17 cellular contexts compared by ENCODE assay signal in the genomic region with DNA sequence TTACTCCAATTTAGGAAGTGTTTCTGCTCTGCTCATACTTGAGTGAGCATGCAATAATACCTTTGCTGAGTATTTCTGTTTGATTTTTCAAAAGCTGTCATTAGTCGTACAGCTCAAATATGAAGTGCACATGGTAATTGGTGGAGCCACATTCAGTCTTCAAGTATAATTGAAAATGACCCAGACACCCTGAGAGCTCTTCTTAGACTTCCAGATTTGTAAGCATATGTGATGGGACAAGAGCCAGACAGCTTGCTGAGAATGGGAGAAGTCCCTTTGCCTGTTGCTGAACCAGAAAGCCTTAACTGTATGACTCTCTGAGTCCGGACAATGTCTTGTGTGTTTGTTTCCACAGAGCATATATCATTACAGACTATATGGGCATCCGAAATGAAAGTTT.
DNase-seq lines count a peak whose midpoint lies in the region; ATAC-seq and TF ChIP-seq lines count a peak whose summit lies in the region.
"Had no signal": no experiment of that assay in that cellular context is flagged by ENCODE, and none has a peak within 500 bp of the region (broad histone marks: within the 10 kb centered on the region; RNA-seq: fewer than 3 reads in every experiment).

No MANE protein-coding gene starts in this region.

- no peak overlapping the region for H3K4ac ChIP-seq in neuronal stem cell (ENCODE audit: low read length)

- DNase-seq in NCI-H1092 treated with DMSO at 0.1 percent for 48 hours (lab: John Stamatoyannopoulos, UW), result peak; percentile 15
- DNase-seq in NCI-H1092 (lab: John Stamatoyannopoulos, UW), result no peak
- DNase-seq in G401 (ENCODE audit: low spot score), result peak; percentile 92
- peak; percentile 30 for DNase-seq in NCI-H446 treated with DMSO at 0.1 percent for 48 hours (lab: John Stamatoyannopoulos, UW)
- DNase-seq in neuronal stem cell (ENCODE audit: low spot score), result no peak
- no peak for DNase-seq in CD4-positive, alpha-beta T cell
- DNase-seq: AML-193, DMS53, HFFc6 had no signal

- CTCF ChIA-PET in CD4-positive, alpha-beta T cell (lab: Charles Lee), result no interaction called here

- no peak for ATAC-seq in HG02970 (IDR thresholded peaks at IDR 0.05; ENCODE audit: low FRiP score, unreplicated experiment)
- ATAC-seq in HG03442 (IDR thresholded peaks at IDR 0.05; ENCODE audit: unreplicated experiment), result no peak
- no peak for ATAC-seq in CD4-positive, alpha-beta T cell (ENCODE audit: poor library complexity)
- ATAC-seq: GM12878, GM23338 had no signal

- POLR2A ChIA-PET in CD4-positive, alpha-beta T cell (lab: Charles Lee), result no interaction called here

- H3K79me1 ChIP-seq in neuronal stem cell (ENCODE audit: low read depth, low read length), result no peaks in the 10 kb centered on the region

- peaks cover 13% of the 10 kb centered on the region for H3K36me3 Mint-ChIP-seq in CD4-positive, alpha-beta T cell (ENCODE audit: low read depth)

- H2AFZ ChIP-seq in neuronal stem cell (ENCODE audit: low read length), result peak overlapping the region; percentile 30
- H2AFZ ChIP-seq: GM23338 had no signal

- H2BK5ac ChIP-seq in neuronal stem cell (ENCODE audit: low read length), result no peak overlapping the region

- no peak overlapping the region for H3K18ac ChIP-seq in neuronal stem cell (ENCODE audit: low read length)

- intact Hi-C loops in CD4-positive, alpha-beta T cell (cut with DNase I, micrococcal nuclease), result no loop called here

- H3K4me1 ChIP-seq in neuronal stem cell (ENCODE audit: control insufficient read depth in 2 of 2, insufficient read depth in 1 of 2, low read depth in 1 of 2, low read length in 2 of 2), result peaks cover 0 to 2% of the 10 kb centered on the region in 2 donors
- H3K4me1 ChIP-seq: BLaER1, HAP-1 had no signal

- no peaks in the 10 kb centered on the region for H3K27me3 ChIP-seq in neuronal stem cell (ENCODE audit: control insufficient read depth in 3 of 3, insufficient read depth in 3 of 3, low read depth in 1 of 3, low read length in 3 of 3)
- H3K27me3 ChIP-seq in CD4-positive, alpha-beta T cell (ENCODE audit: control insufficient read depth, insufficient read depth, low read length), result no peaks in the 10 kb centered on the region
- H3K27me3 ChIP-seq: BLaER1 had no signal

- H3K4me2 ChIP-seq in neuronal stem cell (ENCODE audit: insufficient read depth, low read length, poor library complexity, severe bottlenecking), result no peak overlapping the region
- H3K4me2 ChIP-seq: BLaER1, GM23338 had no signal

- TF ChIP-seq CTCF in CD4-positive, alpha-beta T cell (IDR thresholded peaks at IDR 0.05), result no peak

- H3K27ac Mint-ChIP-seq in CD4-positive, alpha-beta T cell, result no peak overlapping the region
- H3K27ac Mint-ChIP-seq: GM23338, HFFc6, IgD-negative memory B cell had no signal

- H3K14ac ChIP-seq in neuronal stem cell (ENCODE audit: low read length), result no peak overlapping the region

- WGBS in neuronal stem cell (ENCODE audit: extremely low coverage in 2 of 2, insufficient read length in 2 of 2, insufficient replicate concordance in 1 of 2), 2 donors, result no CpG with 5 or more reads among the region's 3 CpGs

- H3K36me3 ChIP-seq in neuronal stem cell (replicated peaks in 1 of 2; ENCODE audit: control insufficient read depth in 2 of 2, insufficient read depth in 2 of 2, low read length in 2 of 2), result no peaks in the 10 kb centered on the region
- H3K36me3 ChIP-seq: BLaER1, HAP-1 had no signal

- no peaks in the 10 kb centered on the region for H3K4me1 Mint-ChIP-seq in CD4-positive, alpha-beta T cell (ENCODE audit: low read depth)
- H3K4me1 Mint-ChIP-seq: GM23338, IgD-negative memory B cell had no signal

- H2BK12ac ChIP-seq in neuronal stem cell (ENCODE audit: low read length), result no peak overlapping the region

- H3K4me3 Mint-ChIP-seq in CD4-positive, alpha-beta T cell, result no peak overlapping the region
- H3K4me3 Mint-ChIP-seq: GM23338, HFFc6, IgD-negative memory B cell had no signal

- no peaks in the 10 kb centered on the region for H3K27me3 Mint-ChIP-seq in CD4-positive, alpha-beta T cell
- H3K27me3 Mint-ChIP-seq: IgD-negative memory B cell had no signal

- no peak overlapping the region for H2BK15ac ChIP-seq in neuronal stem cell (ENCODE audit: low read length)

- H4K8ac ChIP-seq in neuronal stem cell (ENCODE audit: low read depth, low read length), result no peak overlapping the region

- peaks cover 0 to 9% of the 10 kb centered on the region in 2 donors for H3K9me3 ChIP-seq in neuronal stem cell (replicated peaks in 1 of 2; ENCODE audit: control insufficient read depth in 2 of 2, insufficient read depth in 1 of 2, low read depth in 1 of 2, low read length in 2 of 2)
- H3K9me3 ChIP-seq in CD4-positive, alpha-beta T cell (ENCODE audit: control insufficient read depth, low read length), result no peaks in the 10 kb centered on the region
- H3K9me3 ChIP-seq: BLaER1, HAP-1 had no signal

- peaks cover 3% of the 10 kb centered on the region for H3K9me3 Mint-ChIP-seq in CD4-positive, alpha-beta T cell
- H3K9me3 Mint-ChIP-seq: GM23338, HFFc6 had no signal

- no peak overlapping the region for H2BK120ac ChIP-seq in neuronal stem cell (ENCODE audit: low read depth, low read length)

- H4K91ac ChIP-seq in neuronal stem cell (ENCODE audit: low read depth, low read length, poor library complexity), result no peak overlapping the region

- no peak overlapping the region for H3K27ac ChIP-seq in neuronal stem cell (replicated peaks; ENCODE audit: low read length)
- no peak overlapping the region for H3K27ac ChIP-seq in CD4-positive, alpha-beta T cell (ENCODE audit: low read depth, low read length)
- H3K27ac ChIP-seq: 22Rv1, BLaER1 had no signal

- in situ Hi-C loops in G401 (cut with HindIII; ENCODE audit: low sequenced_read_pairs), result no loop called here

- no peak overlapping the region for H2AK5ac ChIP-seq in neuronal stem cell (ENCODE audit: low read depth, low read length)

- H3K23ac ChIP-seq in neuronal stem cell (ENCODE audit: low read depth, low read length, poor library complexity), result no peak overlapping the region

- H3K4me3 ChIP-seq in neuronal stem cell (ENCODE audit: low read length in 2 of 2), result no peak overlapping the region
- H3K4me3 ChIP-seq: BLaER1, GM12878, GM23338, HAP-1 had no signal

- H3K9ac ChIP-seq in neuronal stem cell (ENCODE audit: low read depth, low read length, poor library complexity), result no peak overlapping the region
- H3K9ac ChIP-seq: BLaER1 had no signal

Comparison
In these comparisons a context has a peak if more than half of its experiments do, and no peak if none do; other contexts are left out.
1. DNase-seq: peak in NCI-H1092 treated with DMSO at 0.1 percent for 48 hours (single experiment), G401 (single experiment) and NCI-H446 treated with DMSO at 0.1 percent for 48 hours (single experiment); none in NCI-H1092 (single experiment), neuronal stem cell (single experiment) and CD4-positive, alpha-beta T cell (0 of 10).